26 cellular contexts compared by ENCODE assay signal in genomic region chr10:103707956-103708626, GRCh38.
DNase-seq lines count a peak whose midpoint lies in the region; ATAC-seq and TF ChIP-seq lines count a peak whose summit lies in the region.
"Had no signal": no experiment of that assay in that cellular context is flagged by ENCODE, and none has a peak within 500 bp of the region (broad histone marks: within the 10 kb centered on the region; RNA-seq: fewer than 3 reads in every experiment).

No MANE protein-coding gene starts in this region.

- no peak overlapping the region for H2BK5ac ChIP-seq in IMR-90 (ENCODE audit: low read depth, low read length, poor library complexity, severe bottlenecking)

- CTCF ChIA-PET in IMR-90 (lab: Yijun Ruan, JAX): interaction anchor here (0.5 kb wide), 1 partner anchor 124 kb away, joined by 3 read pairs; no protein-coding TSS in a partner anchor

- H4K5ac ChIP-seq in IMR-90 (ENCODE audit: low read depth, low read length): no peak overlapping the region

- no peak overlapping the region for H3K23ac ChIP-seq in IMR-90 (ENCODE audit: low read depth, low read length)

- no peak overlapping the region for H3K18ac ChIP-seq in IMR-90 (ENCODE audit: low read depth, low read length)

- no peak overlapping the region for H2BK15ac ChIP-seq in IMR-90 (ENCODE audit: low read depth, low read length)

- no peaks in the 10 kb centered on the region for H3K9me2 ChIP-seq in hepatocyte (replicated peaks; ENCODE audit: insufficient read depth)

- H4K8ac ChIP-seq in IMR-90 (ENCODE audit: low read depth in 2 of 2, low read length in 2 of 2): no peak overlapping the region

- peak overlapping the region in 4 of 11 experiments; percentile 5 to 41 (median 35); a peak in 3 of 22 replicates for H3K9ac ChIP-seq in BLaER1 treated with 17β-estradiol and CSF1 and Interleukin-3, amounts not matched to agents 10 nM and 100 nM
- H3K9ac ChIP-seq in IMR-90 (ENCODE audit: low read depth, low read length): no peak overlapping the region

- H3K27me3 ChIP-seq in BLaER1 treated with 17β-estradiol and CSF1 and Interleukin-3, amounts not matched to agents 10 nM and 100 nM: no peaks in the 10 kb centered on the region
- H3K27me3 ChIP-seq in IMR-90 (ENCODE audit: control insufficient read depth, insufficient read depth, low read length) (no peaks in the 10 kb centered on the region), osteoblast (ENCODE audit: insufficient read depth, low read length) (no peaks in the 10 kb centered on the region), hepatocyte (no peaks in the 10 kb centered on the region), WERI-Rb-1 (ENCODE audit: insufficient read depth, low read depth, severe bottlenecking) (no peaks in the 10 kb centered on the region)
- H3K27me3 ChIP-seq: BE2C, suprapubic skin had no signal

- H3K56ac ChIP-seq in IMR-90 (ENCODE audit: extremely low read depth, insufficient read depth, low read length): no peak overlapping the region

- H3K36me3 ChIP-seq in BLaER1 treated with 17β-estradiol and CSF1 and Interleukin-3, amounts not matched to agents 10 nM and 100 nM: peaks cover 39 to 89% (median 59%) of the 10 kb centered on the region in 11 experiments; a peak in 21 of 22 replicates
- H3K36me3 ChIP-seq in IMR-90 (ENCODE audit: control insufficient read depth, insufficient read depth, low read length): no peaks in the 10 kb centered on the region
- no peaks in the 10 kb centered on the region for H3K36me3 ChIP-seq in osteoblast (ENCODE audit: insufficient read depth, low read length)
- H3K36me3 ChIP-seq in hepatocyte (replicated peaks; ENCODE audit: insufficient read depth, low read depth): no peaks in the 10 kb centered on the region
- no peaks in the 10 kb centered on the region for H3K36me3 ChIP-seq in WERI-Rb-1
- H3K36me3 ChIP-seq: BE2C, lower lobe of right lung, suprapubic skin had no signal

- peaks cover 7 to 36% (median 29%) of the 10 kb centered on the region in 10 experiments; a peak in 18 of 20 replicates for H3K4me1 ChIP-seq in BLaER1 treated with 17β-estradiol and CSF1 and Interleukin-3, amounts not matched to agents 10 nM and 100 nM
- peaks cover 6% of the 10 kb centered on the region for H3K4me1 ChIP-seq in IMR-90 (ENCODE audit: control insufficient read depth, insufficient read depth, low read length)
- peaks cover 10% of the 10 kb centered on the region for H3K4me1 ChIP-seq in osteoblast (ENCODE audit: insufficient read depth, low read length)
- H3K4me1 ChIP-seq in hepatocyte (ENCODE audit: insufficient read depth): no peaks in the 10 kb centered on the region
- H3K4me1 ChIP-seq: lower lobe of right lung had no signal

- peak overlapping the region; percentile 61 for H2AK5ac ChIP-seq in IMR-90 (ENCODE audit: low read depth, low read length)

- H2BK120ac ChIP-seq in IMR-90 (ENCODE audit: low read depth, low read length): no peak overlapping the region

- H2BK20ac ChIP-seq in IMR-90 (ENCODE audit: low read depth, low read length): no peak overlapping the region

- H2AFZ ChIP-seq in IMR-90 (replicated peaks; ENCODE audit: low read length, poor library complexity): no peak overlapping the region
- H2AFZ ChIP-seq in osteoblast (ENCODE audit: low read length): no peak overlapping the region
- H2AFZ ChIP-seq in hepatocyte: no peak overlapping the region

- WGBS in IMR-90 (ENCODE audit: extremely low coverage in 2 of 2, insufficient read length in 1 of 2), 2 experiments: 100% methylated on average over 1 of the region's 10 CpGs; no CpG with 5 or more reads in 1 of the 2 experiments
- WGBS in hepatocyte (ENCODE audit: low lambda C conversion rate, missing lambda C conversion rate): 89% methylated on average over 10 of the region's 10 CpGs

- H4K20me1 ChIP-seq in BLaER1 treated with 17β-estradiol and CSF1 and Interleukin-3, amounts not matched to agents 10 nM and 100 nM: peaks cover 42 to 77% (median 61%) of the 10 kb centered on the region in 11 experiments; a peak in 20 of 22 replicates
- H4K20me1 ChIP-seq in IMR-90 (ENCODE audit: insufficient read depth, low read length): peaks cover 4% of the 10 kb centered on the region; the same call in 1 of the 2 replicates
- peaks cover 14% of the 10 kb centered on the region for H4K20me1 ChIP-seq in osteoblast (ENCODE audit: insufficient read depth, low read length)
- H4K20me1 ChIP-seq in hepatocyte (ENCODE audit: insufficient read depth, poor library complexity, severe bottlenecking): no peaks in the 10 kb centered on the region

- peaks cover 0 to under 1% (median 0%) of the 10 kb centered on the region in 11 experiments; a peak in 1 of 22 replicates for H3K9me3 ChIP-seq in BLaER1 treated with 17β-estradiol and CSF1 and Interleukin-3, amounts not matched to agents 10 nM and 100 nM (replicated peaks in 1 of 11)
- no peaks in the 10 kb centered on the region for H3K9me3 ChIP-seq in IMR-90 (ENCODE audit: control insufficient read depth, insufficient read depth, low read length)
- H3K9me3 ChIP-seq in osteoblast (ENCODE audit: low read depth, low read length): no peaks in the 10 kb centered on the region
- H3K9me3 ChIP-seq in hepatocyte (ENCODE audit: low read depth): no peaks in the 10 kb centered on the region
- no peaks in the 10 kb centered on the region for H3K9me3 ChIP-seq in WERI-Rb-1 (ENCODE audit: severe bottlenecking)
- H3K9me3 ChIP-seq: BE2C, lower lobe of right lung, suprapubic skin had no signal

- H3K27ac ChIP-seq in BLaER1 treated with 17β-estradiol and CSF1 and Interleukin-3, amounts not matched to agents 10 nM and 100 nM: peak overlapping the region in 1 of 11 experiments; percentile 31; a peak in 1 of 22 replicates
- H3K27ac ChIP-seq in IMR-90 (ENCODE audit: insufficient read depth, low read length) (no peak overlapping the region), caudate nucleus (ENCODE audit: low read depth, low read length) (peak overlapping the region; percentile 90), osteoblast (ENCODE audit: low read depth, low read length) (no peak overlapping the region), hepatocyte (no peak overlapping the region), WERI-Rb-1 (no peak overlapping the region)
- H3K27ac ChIP-seq: coronary artery, lower lobe of right lung, suprapubic skin had no signal

- H3K4ac ChIP-seq in IMR-90 (ENCODE audit: low read depth, low read length): no peak overlapping the region

- TF ChIP-seq CTCF in IMR-90 (conservative IDR thresholded peaks at IDR 0.05; ENCODE audit: low read depth, low read length) (no peak), osteoblast (IDR thresholded peaks at IDR 0.05; ENCODE audit: extremely low read depth, low read depth, low read length) (no peak), hepatocyte (IDR thresholded peaks at IDR 0.05; ENCODE audit: poor library complexity) (no peak), WERI-Rb-1 (IDR thresholded peaks at IDR 0.05; ENCODE audit: low read depth, low read length) (no peak)

- H3K79me1 ChIP-seq in IMR-90 (ENCODE audit: low read depth in 1 of 2, low read length in 2 of 2): peaks cover 0 to 4% of the 10 kb centered on the region in 2 experiments; a peak in 1 of 4 replicates

- no peaks in the 10 kb centered on the region for H3K79me2 ChIP-seq in osteoblast (ENCODE audit: insufficient read depth, low read length)
- H3K79me2 ChIP-seq in hepatocyte: no peaks in the 10 kb centered on the region

- no TSS peak for BruUV-seq in IMR-90 (replicated peaks; lab: Mats Ljungman, UMichigan)

- H3K4me2 ChIP-seq in BLaER1 treated with 17β-estradiol and CSF1 and Interleukin-3, amounts not matched to agents 10 nM and 100 nM: peak overlapping the region in 6 of 11 experiments; percentile 7 to 43 (median 34); a peak in 8 of 22 replicates
- H3K4me2 ChIP-seq in IMR-90 (ENCODE audit: low read depth, low read length) (no peak overlapping the region), osteoblast (ENCODE audit: insufficient read depth, low read length) (no peak overlapping the region), hepatocyte (no peak overlapping the region)

- dilution Hi-C loops in IMR-90 (cut with HindIII; ENCODE audit: low sequenced_read_pairs, unreplicated experiment): loop anchor here (25.0 kb wide), 1 partner anchor 154 kb away; the partner anchor contains the start of gene SH3PXD2A

- POLR2A ChIA-PET in IMR-90 (lab: Charles Lee; ENCODE audit: unreplicated experiment): no interaction called here

- H3K4me3 ChIP-seq in BLaER1 treated with 17β-estradiol and CSF1 and Interleukin-3, amounts not matched to agents 10 nM and 100 nM: no peak overlapping the region
- H3K4me3 ChIP-seq in IMR-90 (ENCODE audit: insufficient read depth, low read depth, low read length) (no peak overlapping the region), osteoblast (ENCODE audit: insufficient read depth, low read length) (no peak overlapping the region), hepatocyte (no peak overlapping the region), WERI-Rb-1 (ENCODE audit: low read depth, low read length) (no peak overlapping the region)
- H3K4me3 ChIP-seq: coronary artery, GM12878, lower lobe of right lung, suprapubic skin had no signal

- peaks cover 8% of the 10 kb centered on the region for H3K9me1 ChIP-seq in IMR-90 (ENCODE audit: insufficient read depth, low read length)

- DNase-seq in IMR-90 (no peak), caudate nucleus (lab: John Stamatoyannopoulos, UW) (no peak), osteoblast (ENCODE audit: insufficient read length, low spot score, missing footprints) (peak; percentile 76), hepatocyte (ENCODE audit: low spot score) (no peak), WERI-Rb-1 (no peak)
- DNase-seq in activated naive CD4-positive, alpha-beta T cell treated with Interleukin-2 at 50 U/mL for 16 hours: no peak
- DNase-seq: activated CD4-positive, alpha-beta T cell treated with anti-CD3 and anti-CD28 coated beads for 36 hours; activated CD8-positive, alpha-beta T cell treated with anti-CD3 and anti-CD28 coated beads for 36 hours; activated naive CD4-positive, alpha-beta T cell treated with anti-CD3 and anti-CD28 coated beads, Interleukin-2, amount 10 ng/mL, durations not matched to agents 7 days and 5 days; DMS153; foreskin melanocyte; lower lobe of right lung; MV-4-11; NCI-H1436 treated with DMSO at 0.1 percent for 48 hours; NCI-H2081 treated with DMSO at 0.1 percent for 48 hours; NCI-H226; NCI-H69; PC-3; SHP77; stimulated activated CD4-positive, alpha-beta T cell treated with anti-CD3 and anti-CD28 coated beads, Interleukin-4, amount 100 ng/mL, for 24 hours had no signal

- no peak overlapping the region for H3K14ac ChIP-seq in IMR-90 (replicated peaks; ENCODE audit: low read depth, low read length)

- H4K91ac ChIP-seq in IMR-90 (ENCODE audit: insufficient read depth, low read depth, low read length): no peak overlapping the region

- H2AK9ac ChIP-seq in IMR-90 (replicated peaks; ENCODE audit: low read depth, low read length, poor library complexity): no peak overlapping the region

- no peak for ATAC-seq in IMR-90 (ENCODE audit: low read depth)
- ATAC-seq: activated CD4-positive, alpha-beta T cell treated with anti-CD3 and anti-CD28 coated beads for 36 hours; activated CD8-positive, alpha-beta T cell treated with anti-CD3 and anti-CD28 coated beads for 36 hours; GM12878; lower lobe of right lung; natural killer cell treated with Interleukin-12 subunit alpha and Interleukin-12 subunit beta and Interleukin-15 and Interleukin-18, amount 100 ng/mL, for 72 hours; PC-3 had no signal

- intact Hi-C loops in IMR-90 (cut with micrococcal nuclease): no loop called here

- TF ChIP-seq POLR2A in IMR-90 (IDR thresholded peaks at IDR 0.05; ENCODE audit: low read depth, low read length): no peak

- in situ Hi-C loops in IMR-90 (cut with MboI; ENCODE audit: low sequenced_read_pairs): loop anchor here (25.0 kb wide), 2 partner anchors 304 to 504 kb away; no protein-coding TSS in a partner anchor

- TF ChIP-seq RAD21 in IMR-90 (IDR thresholded peaks at IDR 0.05; ENCODE audit: low read length): no peak

Comparison
In these comparisons a context has a peak if more than half of its experiments do, and no peak if none do; other contexts are left out.
1. H3K4me2 ChIP-seq: peak in BLaER1 treated with 17β-estradiol and CSF1 and Interleukin-3, amounts not matched to agents 10 nM and 100 nM (6 of 11); none in IMR-90 (single experiment), osteoblast (single experiment) and hepatocyte (single experiment).